In genomic region chr5:169577966-169578365, GRCh38 we compare ENCODE assay signal across 1 cellular context.
TF ChIP-seq lines count a peak whose summit lies in the region.

No MANE protein-coding gene starts in this region.

TF ChIP-seq in endothelial cell of umbilical vein, 7 proteins besides CTCF, POLR2A, EP300 and RAD21:
- no peak for TF ChIP-seq FOS (IDR thresholded peaks at IDR 0.05; ENCODE audit: borderline replicate concordance, insufficient read depth, low read length)
- no peak for TF ChIP-seq MYC (IDR thresholded peaks at IDR 0.05; ENCODE audit: low read depth, low read length)
- TF ChIP-seq JUN (IDR thresholded peaks at IDR 0.05; ENCODE audit: borderline replicate concordance, insufficient read depth, insufficient read length, low read depth): no peak
- no peak for TF ChIP-seq MAX (IDR thresholded peaks at IDR 0.05; ENCODE audit: insufficient read depth, insufficient read length)
- TF ChIP-seq POLR2AphosphoS5 (IDR thresholded peaks at IDR 0.05; ENCODE audit: insufficient read depth, low read depth, low read length): no peak
- TF ChIP-seq GATA2 (IDR thresholded peaks at IDR 0.05; ENCODE audit: insufficient read depth, insufficient read length, low read depth, low read length): no peak
- TF ChIP-seq EZH2 (IDR thresholded peaks at IDR 0.05; ENCODE audit: borderline replicate concordance, low read depth, low read length, severe bottlenecking): no peak
TF ChIP-seq in endothelial cell of umbilical vein: peak in this region for 0.
